ENCODE assay signal across 17 cellular contexts in genomic region chr5:31280210-31280609, GRCh38.
"Had no signal": no experiment of that assay in that cellular context is flagged by ENCODE, and none has a peak within 500 bp of the region (broad histone marks: within the 10 kb centered on the region; RNA-seq: fewer than 3 reads in every experiment).

No MANE protein-coding gene starts in this region.

- H3K9me3 ChIP-seq: gastroesophageal sphincter, lower lobe of right lung, psoas muscle, upper lobe of left lung had no signal

- DNase-seq: activated CD4-positive, alpha-beta memory T cell treated with anti-CD3 and anti-CD28 coated beads for 36 hours; activated CD4-positive, CD25-positive, alpha-beta regulatory T cell treated with anti-CD3 and anti-CD28 coated beads, Interleukin-2, amount 50 U/mL, for 72 hours; activated effector memory CD4-positive, alpha-beta T cell treated with anti-CD3 and anti-CD28 coated beads, Interleukin-2, amount 50 U/mL, for 16 hours; activated T-cell treated with anti-CD3 and anti-CD28 coated beads, Interleukin-2, amount 50 U/mL, for 4 hours; amygdala; effector CD4-positive, alpha-beta T cell; hippocampal formation; lower lobe of right lung; naive thymus-derived CD8-positive, alpha-beta T cell; psoas muscle; stimulated activated CD4-positive, alpha-beta T cell treated with anti-CD3 and anti-CD28 coated beads, Interleukin-4, amount 100 ng/mL, for 1 hour; stimulated activated CD8-positive, alpha-beta memory T cell treated with anti-CD3 and anti-CD28 coated beads, Interleukin-4, amount 100 ng/mL, for 48 hours; stimulated activated naive CD8-positive, alpha-beta T cell treated with anti-CD3 and anti-CD28 coated beads, Interleukin-15, Interleukin-2, amounts not matched to agents 100 U/mL and 50 U/mL, for 24 hours; upper lobe of left lung had no signal

- ATAC-seq: activated T-cell treated with anti-CD3 and anti-CD28 coated beads, Interleukin-2, amount 50 U/mL, for 4 hours; gastroesophageal sphincter; lower lobe of right lung; naive thymus-derived CD8-positive, alpha-beta T cell; psoas muscle; stimulated activated naive CD8-positive, alpha-beta T cell treated with anti-CD3 and anti-CD28 coated beads, Interleukin-15, Interleukin-2, amounts not matched to agents 100 U/mL and 50 U/mL, for 24 hours had no signal

- H3K27me3 ChIP-seq: cardiac muscle cell, gastroesophageal sphincter, upper lobe of left lung had no signal

- H3K27ac ChIP-seq: cardiac muscle cell, coronary artery, gastroesophageal sphincter, lower lobe of right lung, psoas muscle, upper lobe of left lung had no signal

- H3K36me3 ChIP-seq: cardiac muscle cell, gastroesophageal sphincter, lower lobe of right lung, upper lobe of left lung had no signal

- H3K4me3 ChIP-seq: cardiac muscle cell, coronary artery, gastroesophageal sphincter, lower lobe of right lung, psoas muscle, upper lobe of left lung had no signal

- H3K4me1 ChIP-seq: gastroesophageal sphincter, lower lobe of right lung, psoas muscle, upper lobe of left lung had no signal
